8 cellular contexts compared by ENCODE assay signal in genomic region chr9:101791938-101792337, GRCh38. TPM values are rescaled to one million over a fixed set of nuclear protein-coding genes. Genes with fewer than 3 reads are reported as not detected.
DNase-seq lines count a peak whose midpoint lies in the region; ATAC-seq and TF ChIP-seq lines count a peak whose summit lies in the region.

No MANE protein-coding gene starts in this region.

- peak; percentile 38 for DNase-seq in activated naive CD4-positive, alpha-beta T cell treated with anti-CD3 and anti-CD28 coated beads, Interleukin-2, amount 10 ng/mL, durations not matched to agents 7 days and 5 days
- DNase-seq in activated naive CD4-positive, alpha-beta T cell (lab: John Stamatoyannopoulos, UW), result no peak
- DNase-seq in KBM-7 (peak; percentile 57), SHP77 (lab: John Stamatoyannopoulos, UW) (peak; percentile 60 to 64), glutamatergic neuron (peak; percentile 78), GM19240 (ENCODE audit: insufficient read length, low spot score) (no peak)

- H3K4me1 Mint-ChIP-seq in activated naive CD4-positive, alpha-beta T cell treated with anti-CD3 and anti-CD28 coated beads, Interleukin-2, amount 10 ng/mL, durations not matched to agents 7 days and 5 days, result no peaks in the 10 kb centered on the region
- H3K4me1 Mint-ChIP-seq in glutamatergic neuron (ENCODE audit: low read depth, unreplicated experiment), result no peaks in the 10 kb centered on the region

- H3K27me3 Mint-ChIP-seq in activated naive CD4-positive, alpha-beta T cell treated with anti-CD3 and anti-CD28 coated beads, Interleukin-2, amount 10 ng/mL, durations not matched to agents 7 days and 5 days, result no peaks in the 10 kb centered on the region
- no peaks in the 10 kb centered on the region for H3K27me3 Mint-ChIP-seq in glutamatergic neuron (ENCODE audit: unreplicated experiment)

- ATAC-seq in HG02588 (IDR thresholded peaks at IDR 0.05; ENCODE audit: unreplicated experiment), result no peak
- no peak for ATAC-seq in esophagus mucosa

- in situ Hi-C loops in KBM-7 (cut with MboI; ENCODE audit: low pct_unique_long_range_greater_than_20kb, low sequenced_read_pairs), result no loop called here

- H3K4me3 Mint-ChIP-seq in activated naive CD4-positive, alpha-beta T cell treated with anti-CD3 and anti-CD28 coated beads, Interleukin-2, amount 10 ng/mL, durations not matched to agents 7 days and 5 days, result no peak overlapping the region
- no peak overlapping the region for H3K4me3 Mint-ChIP-seq in glutamatergic neuron (ENCODE audit: unreplicated experiment)

- TF ChIP-seq CTCF in glutamatergic neuron (IDR thresholded peaks at IDR 0.05; ENCODE audit: partially characterized antibody, unreplicated experiment), result peak; percentile 73

- CTCF ChIA-PET in activated naive CD4-positive, alpha-beta T cell treated with anti-CD3 and anti-CD28 coated beads, Interleukin-2, amount 10 ng/mL, durations not matched to agents 7 days and 5 days (lab: Charles Lee), result no interaction called here

- H3K27ac Mint-ChIP-seq in activated naive CD4-positive, alpha-beta T cell treated with anti-CD3 and anti-CD28 coated beads, Interleukin-2, amount 10 ng/mL, durations not matched to agents 7 days and 5 days, result no peak overlapping the region
- H3K27ac Mint-ChIP-seq in glutamatergic neuron (ENCODE audit: unreplicated experiment), result no peak overlapping the region

- no peaks in the 10 kb centered on the region for H3K9me3 Mint-ChIP-seq in activated naive CD4-positive, alpha-beta T cell treated with anti-CD3 and anti-CD28 coated beads, Interleukin-2, amount 10 ng/mL, durations not matched to agents 7 days and 5 days
- no peaks in the 10 kb centered on the region for H3K9me3 Mint-ChIP-seq in glutamatergic neuron (ENCODE audit: unreplicated experiment)

- no peaks in the 10 kb centered on the region for H3K36me3 Mint-ChIP-seq in activated naive CD4-positive, alpha-beta T cell treated with anti-CD3 and anti-CD28 coated beads, Interleukin-2, amount 10 ng/mL, durations not matched to agents 7 days and 5 days
- no peaks in the 10 kb centered on the region for H3K36me3 Mint-ChIP-seq in glutamatergic neuron (ENCODE audit: unreplicated experiment)

RNA-seq across cellular contexts. Expression of gene GRIN3A, which starts 53.5 kb away (rescaled TPM):
- 0.15 TPM for total RNA-seq in glutamatergic neuron (ENCODE audit: unreplicated experiment)
- total RNA-seq in esophagus mucosa, result not detected

Comparison
In these comparisons a context has a peak if more than half of its experiments do, and no peak if none do; other contexts are left out.
1. DNase-seq: peak in activated naive CD4-positive, alpha-beta T cell treated with anti-CD3 and anti-CD28 coated beads, Interleukin-2, amount 10 ng/mL, durations not matched to agents 7 days and 5 days (single experiment), KBM-7 (single experiment), SHP77 (2 of 2) and glutamatergic neuron (single experiment); none in activated naive CD4-positive, alpha-beta T cell (0 of 4) and GM19240 (single experiment).